11 cellular contexts compared by ENCODE assay signal in the genomic region with DNA sequence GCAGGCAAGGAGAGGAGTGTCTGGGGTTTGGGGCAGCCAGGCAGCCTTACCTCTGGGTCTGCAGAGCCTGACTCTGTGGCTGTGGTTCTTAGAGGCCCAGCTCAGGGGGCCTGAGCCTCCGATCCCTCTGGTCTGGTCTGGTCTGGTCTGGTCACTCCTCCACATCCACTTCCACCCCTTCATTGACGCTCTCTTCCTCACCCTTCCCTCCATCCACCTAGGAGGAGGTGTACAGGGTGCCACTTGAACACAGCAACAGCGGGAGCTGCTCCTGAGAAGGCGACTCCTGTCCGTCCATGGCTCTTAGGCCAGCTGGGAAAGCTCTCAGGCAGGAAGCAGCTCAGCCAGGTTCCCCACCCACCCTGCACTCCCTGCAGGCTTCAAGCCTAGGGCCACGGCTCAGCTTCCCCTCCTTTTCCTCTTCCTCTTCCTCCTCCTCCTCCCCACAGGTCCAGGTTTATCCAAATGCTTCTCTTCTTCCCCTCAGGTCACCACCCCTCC. TPM values are rescaled to one million over a fixed set of nuclear protein-coding genes. Genes with fewer than 3 reads are reported as not detected.
DNase-seq lines count a peak whose midpoint lies in the region; ATAC-seq and TF ChIP-seq lines count a peak whose summit lies in the region.
"Had no signal": no experiment of that assay in that cellular context is flagged by ENCODE, and none has a peak within 500 bp of the region (broad histone marks: within the 10 kb centered on the region; RNA-seq: fewer than 3 reads in every experiment).

No MANE protein-coding gene starts in this region.

- H3K4me3 ChIP-seq in SK-N-SH (ENCODE audit: low read depth in 2 of 2, low read length in 1 of 2) (no peak overlapping the region), endodermal cell (ENCODE audit: low read length) (no peak overlapping the region), sigmoid colon (no peak overlapping the region)
- H3K4me3 ChIP-seq: HAP-1 had no signal

- H3K79me2 ChIP-seq in SK-N-SH (ENCODE audit: insufficient read depth), result no peaks in the 10 kb centered on the region

- intact Hi-C loops in sigmoid colon (cut with DNase I), result no loop called here

- H3K36me3 ChIP-seq in SK-N-SH (replicated peaks in 1 of 2; ENCODE audit: control insufficient read depth in 1 of 2, insufficient read depth in 2 of 2, low read length in 1 of 2) (no peaks in the 10 kb centered on the region), endodermal cell (ENCODE audit: control insufficient read depth, insufficient read depth, low read length) (no peaks in the 10 kb centered on the region), sigmoid colon (no peaks in the 10 kb centered on the region)
- H3K36me3 ChIP-seq: HAP-1 had no signal

- H3K9me3 ChIP-seq in SK-N-SH (no peaks in the 10 kb centered on the region), endodermal cell (ENCODE audit: control insufficient read depth, low read length) (no peaks in the 10 kb centered on the region), sigmoid colon (no peaks in the 10 kb centered on the region)
- H3K9me3 ChIP-seq: HAP-1 had no signal

- H3K4me1 ChIP-seq in SK-N-SH (ENCODE audit: control insufficient read depth in 1 of 2, insufficient read depth in 2 of 2, low read depth in 1 of 2, low read length in 1 of 2) (no peaks in the 10 kb centered on the region; a peak in 1 of 4 replicates), endodermal cell (ENCODE audit: control insufficient read depth, insufficient read depth, low read length) (peaks cover 4% of the 10 kb centered on the region), sigmoid colon (no peaks in the 10 kb centered on the region)
- H3K4me1 ChIP-seq: HAP-1 had no signal

- WGBS in SK-N-SH (ENCODE audit: low lambda C conversion rate), result 80% methylated on average over 6 of the region's 6 CpGs
- WGBS in endodermal cell (ENCODE audit: insufficient coverage in 1 of 2, insufficient read length in 1 of 2), 2 experiments, result 87% methylated on average over 3 to 6 of the region's 6 CpGs
- 74 to 78% methylated on average over 6 of the region's 6 CpGs for WGBS in sigmoid colon, 2 donors

- H3K36me3 Mint-ChIP-seq in endodermal cell (ENCODE audit: low read depth), result no peaks in the 10 kb centered on the region

- H3K27me3 ChIP-seq in SK-N-SH (ENCODE audit: insufficient read depth) (no peaks in the 10 kb centered on the region), endodermal cell (ENCODE audit: control insufficient read depth, insufficient read depth, low read length, poor library complexity, severe bottlenecking) (no peaks in the 10 kb centered on the region), sigmoid colon (no peaks in the 10 kb centered on the region)

- TF ChIP-seq EP300 in SK-N-SH (IDR thresholded peaks at IDR 0.05; ENCODE audit: borderline replicate concordance in 1 of 2, low read depth in 1 of 2, low read length in 1 of 2) (no peak), sigmoid colon (IDR thresholded peaks at IDR 0.05) (no peak)

- H3K9ac ChIP-seq in SK-N-SH (no peak overlapping the region), endodermal cell (ENCODE audit: extremely low read depth, low read length, poor library complexity, severe bottlenecking) (no peak overlapping the region)

- TF ChIP-seq POLR2A in sigmoid colon (IDR thresholded peaks at IDR 0.05), result no peak

- no peaks in the 10 kb centered on the region for H3K9me3 Mint-ChIP-seq in endodermal cell
- H3K9me3 Mint-ChIP-seq: naive thymus-derived CD8-positive, alpha-beta T cell had no signal

- H3K4me3 Mint-ChIP-seq in endodermal cell, result no peak overlapping the region
- H3K4me3 Mint-ChIP-seq: naive thymus-derived CD8-positive, alpha-beta T cell had no signal

- POLR2A ChIA-PET in SK-N-SH (lab: Yijun Ruan, JAX) (no interaction called here), RWPE1 (lab: Yijun Ruan, JAX; ENCODE audit: low non-redundant PET) (no interaction called here)

- H3K27me3 Mint-ChIP-seq in endodermal cell (ENCODE audit: insufficient read depth), result no peaks in the 10 kb centered on the region
- H3K27me3 Mint-ChIP-seq: naive thymus-derived CD8-positive, alpha-beta T cell had no signal

- H4K20me1 ChIP-seq in SK-N-SH (ENCODE audit: insufficient read depth), result no peaks in the 10 kb centered on the region

- no peak for TF ChIP-seq RAD21 in SK-N-SH (IDR thresholded peaks at IDR 0.05; ENCODE audit: low read length)

- no peaks in the 10 kb centered on the region for H3F3A ChIP-seq in SK-N-SH (replicated peaks; ENCODE audit: insufficient read depth)

- CTCF ChIA-PET in SK-N-SH (lab: Yijun Ruan, JAX), result interaction anchor here (1.1 to 5.1 kb wide), 4 partner anchors 61 to 84 kb away, joined by 3 to 17 read pairs (median 7); no protein-coding TSS in a partner anchor
- CTCF ChIA-PET in RWPE1 (lab: Yijun Ruan, JAX), result interaction anchor here (2.7 kb wide), 1 partner anchor 79 kb away, joined by 16 read pairs; no protein-coding TSS in a partner anchor

- H3K9me2 ChIP-seq in SK-N-SH, result no peaks in the 10 kb centered on the region

- no peak; the same call in 2 of the 3 replicates for ATAC-seq in SK-N-SH treated with all-trans-retinoic acid at 6 μM for 48 hours
- ATAC-seq in HG02870 (IDR thresholded peaks at IDR 0.05; ENCODE audit: unreplicated experiment), result no peak
- ATAC-seq in HG03095 (IDR thresholded peaks at IDR 0.05; ENCODE audit: unreplicated experiment), result no peak
- ATAC-seq: naive thymus-derived CD8-positive, alpha-beta T cell had no signal

- no peak for DNase-seq in SK-N-SH
- DNase-seq in RWPE1 (ENCODE audit: low spot score), result no peak
- peak; percentile 39 for DNase-seq in endodermal cell
- DNase-seq in sigmoid colon, result peak; percentile 49
- no peak for DNase-seq in foreskin melanocyte
- DNase-seq: substantia nigra had no signal

- peak overlapping the region; percentile 19; the same call in 1 of the 2 replicates for H3K4me2 ChIP-seq in SK-N-SH

- H3K4me1 Mint-ChIP-seq in endodermal cell, result peaks cover 10% of the 10 kb centered on the region

- H3K27ac ChIP-seq in SK-N-SH (ENCODE audit: low read depth in 2 of 2, low read length in 1 of 2) (no peak overlapping the region), RWPE1 (peak overlapping the region; percentile 58), endodermal cell (ENCODE audit: low read depth, low read length) (no peak overlapping the region), sigmoid colon (no peak overlapping the region)

- TF ChIP-seq CTCF in SK-N-SH (IDR thresholded peaks at IDR 0.05) (no peak), RWPE1 (conservative IDR thresholded peaks at IDR 0.05; ENCODE audit: low read depth) (no peak), endodermal cell (conservative IDR thresholded peaks at IDR 0.05) (no peak), sigmoid colon (IDR thresholded peaks at IDR 0.05) (no peak)

- no peak overlapping the region for H2AFZ ChIP-seq in SK-N-SH (ENCODE audit: low read depth)

- no peak overlapping the region for H3K27ac Mint-ChIP-seq in endodermal cell

TF ChIP-seq in SK-N-SH, 30 proteins besides CTCF, POLR2A, EP300 and RAD21 (continues in another document):
- TF ChIP-seq, protein P1, sequence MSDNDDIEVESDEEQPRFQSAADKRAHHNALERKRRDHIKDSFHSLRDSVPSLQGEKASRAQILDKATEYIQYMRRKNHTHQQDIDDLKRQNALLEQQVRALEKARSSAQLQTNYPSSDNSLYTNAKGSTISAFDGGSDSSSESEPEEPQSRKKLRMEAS (IDR thresholded peaks at IDR 0.05; ENCODE audit: low read depth), result no peak
- TF ChIP-seq TCF12 (IDR thresholded peaks at IDR 0.05) (no peak), POLR2AphosphoS5 (IDR thresholded peaks at IDR 0.05; ENCODE audit: low read depth, low read length) (no peak)
- TF ChIP-seq, protein P2, sequence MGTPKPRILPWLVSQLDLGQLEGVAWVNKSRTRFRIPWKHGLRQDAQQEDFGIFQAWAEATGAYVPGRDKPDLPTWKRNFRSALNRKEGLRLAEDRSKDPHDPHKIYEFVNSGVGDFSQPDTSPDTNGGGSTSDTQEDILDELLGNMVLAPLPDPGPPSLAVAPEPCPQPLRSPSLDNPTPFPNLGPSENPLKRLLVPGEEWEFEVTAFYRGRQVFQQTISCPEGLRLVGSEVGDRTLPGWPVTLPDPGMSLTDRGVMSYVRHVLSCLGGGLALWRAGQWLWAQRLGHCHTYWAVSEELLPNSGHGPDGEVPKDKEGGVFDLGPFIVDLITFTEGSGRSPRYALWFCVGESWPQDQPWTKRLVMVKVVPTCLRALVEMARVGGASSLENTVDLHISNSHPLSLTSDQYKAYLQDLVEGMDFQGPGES (IDR thresholded peaks at IDR 0.05; ENCODE audit: low read depth, low read length), result no peak

TF ChIP-seq in SK-N-SH treated with all-trans-retinoic acid at 6 μM for 48 hours, 23 proteins besides CTCF, POLR2A, EP300 and RAD21 (continues in another document):
- TF ChIP-seq ZNF70 (CRISPR knock-in tag; IDR thresholded peaks at IDR 0.05) (no peak), PATZ1 (CRISPR knock-in tag; IDR thresholded peaks at IDR 0.05; ENCODE audit: borderline replicate concordance) (no peak)

RNA-seq across cellular contexts. Expression of gene GPR55, which starts 16.9 kb away (rescaled TPM):
- polyA plus RNA-seq in SK-N-SH (2012; rRNA removed) (not detected in 2 replicates), sigmoid colon (1 to 10 TPM in 1 of 3 donors, under 1 TPM in 1, not detected in 1; 0.23 to 1.4 TPM)
- polyA plus RNA-seq in SK-N-SH (2012; cell fraction: cytosol; rRNA removed), result not detected in 2 replicates
- polyA plus RNA-seq in SK-N-SH (2012; cell fraction: nucleus; rRNA removed), result 0.02 and 0.04 TPM in 2 replicates
- total RNA-seq in endodermal cell (1 to 10 TPM; 2.6 to 7.5 TPM), sigmoid colon (not detected)
- 0.64 TPM for polyA plus RNA-seq in endodermal cell (2013, experiment 1 of 2)
- 0.21 TPM for polyA plus RNA-seq in endodermal cell (2013, experiment 2 of 2)

RNA-seq across cellular contexts. Expression of gene ITM2C, which starts 43.4 kb away (rescaled TPM):
- 288 and 290 TPM in 2 replicates for polyA plus RNA-seq in SK-N-SH (2012; rRNA removed)
- 120 and 202 TPM in 2 replicates for polyA plus RNA-seq in SK-N-SH (2012; cell fraction: cytosol; rRNA removed)
- 97.8 and 154 TPM in 2 replicates for polyA plus RNA-seq in SK-N-SH (2012; cell fraction: nucleus; rRNA removed)
- total RNA-seq in endodermal cell, result 100 to 1,000 TPM; 208 to 269 TPM
- 239 TPM for polyA plus RNA-seq in endodermal cell (2013, experiment 1 of 2)
- 230 TPM for polyA plus RNA-seq in endodermal cell (2013, experiment 2 of 2)
- total RNA-seq in sigmoid colon, result 100 to 1,000 TPM; 107 to 206 (median 117) TPM
- 1,000 to 10,000 TPM in 1 of 3 donors, 100 to 1,000 TPM in 2; 489 to 1,275 (median 498) TPM for polyA plus RNA-seq in sigmoid colon

Comparison
In these comparisons a context has a peak if more than half of its experiments do, and no peak if none do; other contexts are left out.
1. DNase-seq: peak in endodermal cell (single experiment) and sigmoid colon (single experiment); none in SK-N-SH (single experiment), RWPE1 (single experiment) and foreskin melanocyte (single experiment).